In genomic region chr17:3244832-3245231, GRCh38 we compare ENCODE assay signal across 6 cellular contexts. TPM values are rescaled to one million over a fixed set of nuclear protein-coding genes. Genes with fewer than 3 reads are reported as not detected.
"Had no signal": no experiment of that assay in that cellular context is flagged by ENCODE, and none has a peak within 500 bp of the region (broad histone marks: within the 10 kb centered on the region; RNA-seq: fewer than 3 reads in every experiment).

No MANE protein-coding gene starts in this region.

RNA-seq across cellular contexts. Expression of gene OR1A1, which starts 37.4 kb away (rescaled TPM):
- total RNA-seq: HepG2, HT1080, IMR-90, PC-3, SK-MEL-5 had no signal
- polyA plus RNA-seq: HepG2, IMR-90, SK-N-SH had no signal

RNA-seq across cellular contexts. Expression of gene OR1A2, which starts 47.5 kb away (rescaled TPM):
- total RNA-seq: HepG2, HT1080, IMR-90, PC-3, SK-MEL-5 had no signal
- polyA plus RNA-seq: HepG2, IMR-90, SK-N-SH had no signal

RNA-seq across cellular contexts. Expression of gene OR3A1, which starts 53.3 kb away (rescaled TPM):
- total RNA-seq: HepG2, HT1080, IMR-90, PC-3, SK-MEL-5 had no signal
- polyA plus RNA-seq: HepG2, IMR-90, SK-N-SH had no signal
